In genomic region chr21:35026617-35027557, GRCh38 we compare ENCODE assay signal across 8 cellular contexts. TPM values are rescaled to one million over a fixed set of nuclear protein-coding genes. Genes with fewer than 3 reads are reported as not detected.
DNase-seq lines count a peak whose midpoint lies in the region; ATAC-seq and TF ChIP-seq lines count a peak whose summit lies in the region.

No MANE protein-coding gene starts in this region.

- in situ Hi-C loops in KBM-7 (cut with MboI; ENCODE audit: low pct_unique_long_range_greater_than_20kb, low sequenced_read_pairs): no loop called here

- H3K9me2 ChIP-seq in PC-9 (ENCODE audit: insufficient read depth): no peaks in the 10 kb centered on the region

- H3K27me3 ChIP-seq in PC-9 (ENCODE audit: insufficient read depth, low read depth): no peaks in the 10 kb centered on the region

- peaks cover 16% of the 10 kb centered on the region for H3K4me1 ChIP-seq in mucosa of descending colon (ENCODE audit: low read depth)
- no peaks in the 10 kb centered on the region for H3K4me1 ChIP-seq in PC-9 (replicated peaks; ENCODE audit: insufficient read depth)

- no TSS peak for BruUV-seq in PC-9 (replicated peaks; lab: Mats Ljungman, UMichigan)

- H3K4me2 ChIP-seq in PC-9: no peak overlapping the region

- peaks cover 3% of the 10 kb centered on the region; the same call in 1 of the 2 replicates for H3F3A ChIP-seq in PC-9 (ENCODE audit: insufficient read depth, low read depth)

- H4K20me1 ChIP-seq in PC-9 (ENCODE audit: insufficient read depth): 0 out of 2 replicates have a peak, but pooled peaks cover 13% of the 10 kb centered on the region

- no peaks in the 10 kb centered on the region for H3K9me3 Mint-ChIP-seq in effector memory CD8-positive, alpha-beta T cell
- peaks cover 2% of the 10 kb centered on the region for H3K9me3 Mint-ChIP-seq in stimulated activated effector memory CD8-positive, alpha-beta T cell treated with anti-CD3 and anti-CD28 coated beads, Interleukin-12 subunit alpha, Interleukin-12 subunit beta, amount 100 ng/mL, for 72 hours

- no peaks in the 10 kb centered on the region for H3K36me3 ChIP-seq in mucosa of descending colon (ENCODE audit: low read depth)
- peaks cover 18% of the 10 kb centered on the region for H3K36me3 ChIP-seq in PC-9 (ENCODE audit: low read depth)

- H3K4me3 ChIP-seq in mucosa of descending colon: no peak overlapping the region
- no peak overlapping the region for H3K4me3 ChIP-seq in PC-9

- H3K27me3 Mint-ChIP-seq in effector memory CD8-positive, alpha-beta T cell: no peaks in the 10 kb centered on the region

- DNase-seq in AG20443 (ENCODE audit: low spot score): peak; percentile 33
- DNase-seq in KBM-7: peak; percentile 99
- DNase-seq in activated CD4-positive, alpha-beta T cell treated with anti-CD3 and anti-CD28 coated beads, Interleukin-2, amount 50 U/mL, for 1 hour: peak; percentile 87
- peak; percentile 83 to 85 (median 83) for DNase-seq in effector memory CD8-positive, alpha-beta T cell
- peak; percentile 69 to 90 (median 78) for DNase-seq in mucosa of descending colon
- DNase-seq in stimulated activated effector memory CD8-positive, alpha-beta T cell treated with anti-CD3 and anti-CD28 coated beads, Interleukin-12 subunit alpha, Interleukin-12 subunit beta, amount 100 ng/mL, for 72 hours (ENCODE audit: low spot score in 2 of 2): peak in 1 of 2 donors; percentile 87
- no peak for DNase-seq in PC-9

- H3K27ac ChIP-seq in PC-9: no peak overlapping the region

- H3K4me1 Mint-ChIP-seq in effector memory CD8-positive, alpha-beta T cell (ENCODE audit: low read depth in 2 of 2): peaks cover 76 to 89% of the 10 kb centered on the region in 2 donors
- peaks cover 93% of the 10 kb centered on the region for H3K4me1 Mint-ChIP-seq in stimulated activated effector memory CD8-positive, alpha-beta T cell treated with anti-CD3 and anti-CD28 coated beads, Interleukin-12 subunit alpha, Interleukin-12 subunit beta, amount 100 ng/mL, for 72 hours

- no peak overlapping the region for H2AFZ ChIP-seq in PC-9

- ATAC-seq in GM19463 (IDR thresholded peaks at IDR 0.05; ENCODE audit: unreplicated experiment) (peak; percentile 70), mucosa of descending colon (peak; percentile 76)
- ATAC-seq in effector memory CD8-positive, alpha-beta T cell (replicated peaks): peak; percentile 85
- peak; percentile 83 for ATAC-seq in stimulated activated effector memory CD8-positive, alpha-beta T cell treated with anti-CD3 and anti-CD28 coated beads, Interleukin-12 subunit alpha, Interleukin-12 subunit beta, amount 100 ng/mL, for 72 hours

- CTCF ChIA-PET in PC-9 (lab: Charles Lee): interaction anchor here (0.6 kb wide), 1 partner anchor 45 kb away, joined by 3 read pairs; no protein-coding TSS in a partner anchor

- H3K36me3 Mint-ChIP-seq in effector memory CD8-positive, alpha-beta T cell (ENCODE audit: insufficient read depth): peaks cover 16% of the 10 kb centered on the region
- peaks cover 32% of the 10 kb centered on the region for H3K36me3 Mint-ChIP-seq in stimulated activated effector memory CD8-positive, alpha-beta T cell treated with anti-CD3 and anti-CD28 coated beads, Interleukin-12 subunit alpha, Interleukin-12 subunit beta, amount 100 ng/mL, for 72 hours

- peak overlapping the region; percentile 95 to 96 for H3K27ac Mint-ChIP-seq in effector memory CD8-positive, alpha-beta T cell
- H3K27ac Mint-ChIP-seq in stimulated activated effector memory CD8-positive, alpha-beta T cell treated with anti-CD3 and anti-CD28 coated beads, Interleukin-12 subunit alpha, Interleukin-12 subunit beta, amount 100 ng/mL, for 72 hours: peak overlapping the region; percentile 98

- H3K9me3 ChIP-seq in mucosa of descending colon (no peaks in the 10 kb centered on the region), PC-9 (ENCODE audit: insufficient read depth, low read depth) (no peaks in the 10 kb centered on the region)

- POLR2A ChIA-PET in PC-9 (lab: Charles Lee; ENCODE audit: unreplicated experiment): interaction anchor here (0.7 kb wide), 1 partner anchor 71 kb away, joined by 8 read pairs; no protein-coding TSS in a partner anchor

- H3K4me3 Mint-ChIP-seq in effector memory CD8-positive, alpha-beta T cell: peak overlapping the region; percentile 75 to 76
- H3K4me3 Mint-ChIP-seq in stimulated activated effector memory CD8-positive, alpha-beta T cell treated with anti-CD3 and anti-CD28 coated beads, Interleukin-12 subunit alpha, Interleukin-12 subunit beta, amount 100 ng/mL, for 72 hours: peak overlapping the region; percentile 86

- intact Hi-C loops in mucosa of descending colon (cut with DNase I, micrococcal nuclease): no loop called here
- intact Hi-C loops in PC-9 (cut with micrococcal nuclease; ENCODE audit: unreplicated experiment): no loop called here

- peaks cover 91% of the 10 kb centered on the region for H3K79me2 ChIP-seq in PC-9 (ENCODE audit: low read depth)

- no peak for TF ChIP-seq CTCF in mucosa of descending colon (IDR thresholded peaks at IDR 0.05)
- TF ChIP-seq CTCF in PC-9 (conservative IDR thresholded peaks at IDR 0.05): no peak

RNA-seq across cellular contexts. Expression of gene RUNX1, which starts 22.2 kb away (rescaled TPM):
- 10 to 100 TPM; 16.5 to 29.4 (median 24.0) TPM for total RNA-seq in mucosa of descending colon
- 58.5 and 61.6 TPM in 2 replicates for total RNA-seq in PC-9 (2021)

Comparison
In these comparisons a context has a peak if more than half of its experiments do, and no peak if none do; other contexts are left out.
1. DNase-seq: peak in AG20443 (single experiment), KBM-7 (single experiment), activated CD4-positive, alpha-beta T cell treated with anti-CD3 and anti-CD28 coated beads, Interleukin-2, amount 50 U/mL, for 1 hour (single experiment), effector memory CD8-positive, alpha-beta T cell (3 of 3) and mucosa of descending colon (3 of 3); none in PC-9 (0 of 2).
2. Peak in every context shown above with its lines, with median percentiles within 50 percentile points of each other: ATAC-seq.